27 cellular contexts compared by ENCODE assay signal in the genomic region with DNA sequence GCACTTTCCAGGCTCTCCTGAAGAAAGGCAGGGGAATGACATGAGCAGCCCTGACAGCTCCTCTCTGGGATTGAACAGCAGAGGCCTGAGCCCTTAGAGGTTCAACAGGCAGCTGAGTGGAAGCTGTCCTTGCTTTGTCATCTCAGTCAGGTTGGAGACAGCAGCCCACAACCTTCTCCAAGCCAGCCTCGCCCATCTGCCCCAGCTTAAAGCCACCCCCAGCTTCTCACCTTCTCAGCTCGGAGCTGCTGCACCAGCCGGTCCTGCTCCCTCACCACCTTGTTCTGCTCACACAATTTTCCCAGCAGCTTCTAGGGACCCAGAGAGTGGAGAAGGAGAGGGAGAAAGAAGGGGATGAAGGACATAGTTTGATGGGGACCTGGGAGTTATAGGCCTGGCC. TPM values are rescaled to one million over a fixed set of nuclear protein-coding genes. Genes with fewer than 3 reads are reported as not detected.
"Had no signal": no experiment of that assay in that cellular context is flagged by ENCODE, and none has a peak within 500 bp of the region (broad histone marks: within the 10 kb centered on the region; RNA-seq: fewer than 3 reads in every experiment).

No MANE protein-coding gene starts in this region.

- DNase-seq: dermis blood vessel endothelial cell; effector CD8-positive, alpha-beta T cell; effector memory CD8-positive, alpha-beta T cell; endodermal cell; erythroblast; esophagus squamous epithelium; foreskin fibroblast; foreskin melanocyte; gastrocnemius medialis; glutamatergic neuron; heart right ventricle; hippocampal formation; left cardiac atrium; left lung; left ventricle myocardium superior; lower lobe of right lung; mesenchymal stem cell; mucosa of descending colon had no signal

- H3K4me1 ChIP-seq: esophagus squamous epithelium, left lung had no signal

- H3K9me3 ChIP-seq: esophagus squamous epithelium, gastrocnemius medialis, heart right ventricle, left lung, lower lobe of right lung, mucosa of descending colon had no signal

- H3K27ac ChIP-seq: coronary artery, epithelial cell of prostate, esophagus squamous epithelium, gastrocnemius medialis, heart right ventricle, left lung, lower lobe of right lung had no signal

- H3K36me3 ChIP-seq: gastrocnemius medialis, left lung, lower lobe of right lung had no signal

- H3K27me3 ChIP-seq: esophagus squamous epithelium, gastrocnemius medialis, heart right ventricle, left lung had no signal

- H3K4me1 Mint-ChIP-seq: endodermal cell, mesothelial cell of epicardium had no signal

- H3K4me3 Mint-ChIP-seq: effector memory CD8-positive, alpha-beta T cell; endodermal cell; mesothelial cell of epicardium had no signal

- H3K4me3 ChIP-seq: coronary artery, esophagus squamous epithelium, gastrocnemius medialis, heart right ventricle, left lung, lower lobe of right lung, mucosa of descending colon had no signal

- H3K27ac Mint-ChIP-seq: effector memory CD8-positive, alpha-beta T cell; endodermal cell; mesothelial cell of epicardium had no signal

- ATAC-seq: effector memory CD8-positive, alpha-beta T cell; esophagus mucosa; gastrocnemius medialis; heart right ventricle; left cardiac atrium; left lung; left ventricle myocardium superior; lower lobe of right lung; mucosa of descending colon had no signal

RNA-seq across cellular contexts. Expression of a gene that starts 35.2 kb away (rescaled TPM):
- total RNA-seq: dermis blood vessel endothelial cell, esophagus mucosa, glomerular endothelial cell, heart right ventricle, left cardiac atrium, left ventricle myocardium superior, mesenteric fat pad, myocyte had no signal

RNA-seq across cellular contexts. Expression of a gene that starts 52.7 kb away (rescaled TPM):
- total RNA-seq: dermis blood vessel endothelial cell, endodermal cell, esophagus mucosa, esophagus squamous epithelium, gastrocnemius medialis, glomerular endothelial cell, heart right ventricle, left cardiac atrium, left ventricle myocardium superior, lower leg skin, lower lobe of right lung, mesenteric fat pad had no signal
- polyA plus RNA-seq: heart right ventricle, keratinocyte had no signal
